In genomic region chr2:224169847-224170246, GRCh38 we compare ENCODE assay signal across 24 cellular contexts.
A peak's percentile ranks its signal among the peaks of the same experiment; 100 is the strongest.
DNase-seq lines count a peak whose midpoint lies in the region; ATAC-seq, FAIRE-seq and TF ChIP-seq lines count a peak whose summit lies in the region.
"Had no signal": no experiment of that assay in that cellular context is flagged by ENCODE, and none has a peak within 500 bp of the region (broad histone marks: within the 10 kb centered on the region; RNA-seq: fewer than 3 reads in every experiment).

No MANE protein-coding gene starts in this region.

- H3K4me1 ChIP-seq in IMR-90 (ENCODE audit: control insufficient read depth, insufficient read depth, low read length) (no peaks in the 10 kb centered on the region), H1 (replicated peaks in 1 of 4; ENCODE audit: control insufficient read depth in 3 of 4, insufficient read depth in 4 of 4, low read length in 3 of 4) (no peaks in the 10 kb centered on the region)
- H3K4me1 ChIP-seq: Caco-2 had no signal

- dilution Hi-C loops in IMR-90 (cut with HindIII; ENCODE audit: low sequenced_read_pairs, unreplicated experiment): no loop called here

- H3K79me2 ChIP-seq in H1 (ENCODE audit: control insufficient read depth in 1 of 2, insufficient read depth in 2 of 2, low read length in 2 of 2): no peaks in the 10 kb centered on the region

- H3K27ac ChIP-seq in IMR-90 (ENCODE audit: insufficient read depth, low read length) (no peak overlapping the region), H1 (ENCODE audit: low read depth, low read length) (no peak overlapping the region)
- H3K27ac ChIP-seq: BLaER1 treated with 17β-estradiol and CSF1 and Interleukin-3, amounts not matched to agents 10 nM and 100 nM; C4-2B had no signal

- no peaks in the 10 kb centered on the region for H3K27me3 ChIP-seq in IMR-90 (ENCODE audit: control insufficient read depth, insufficient read depth, low read length)
- H3K27me3 ChIP-seq in H1 (replicated peaks in 1 of 4; ENCODE audit: control insufficient read depth in 3 of 4, extremely low read depth in 1 of 4, insufficient read depth in 3 of 4, low read length in 3 of 4): no peaks in the 10 kb centered on the region
- H3K27me3 ChIP-seq: BLaER1 treated with 17β-estradiol and CSF1 and Interleukin-3, amounts not matched to agents 10 nM and 100 nM had no signal

- no peak overlapping the region for H2BK120ac ChIP-seq in IMR-90 (ENCODE audit: low read depth, low read length)
- H2BK120ac ChIP-seq in H1 (replicated peaks; ENCODE audit: low read depth, low read length): no peak overlapping the region

- ATAC-seq in IMR-90 (ENCODE audit: low read depth): no peak
- ATAC-seq: CD8-positive, alpha-beta T cell had no signal

- no peaks in the 10 kb centered on the region for H3K27me3 Mint-ChIP-seq in osteocyte (ENCODE audit: unreplicated experiment)

- no TSS peak for BruUV-seq in IMR-90 (replicated peaks; lab: Mats Ljungman, UMichigan)

- no peak overlapping the region for H4K91ac ChIP-seq in IMR-90 (ENCODE audit: insufficient read depth, low read depth, low read length)
- no peak overlapping the region for H4K91ac ChIP-seq in H1 (replicated peaks; ENCODE audit: insufficient read length, low read length)

- H3K56ac ChIP-seq in IMR-90 (ENCODE audit: extremely low read depth, insufficient read depth, low read length): no peak overlapping the region
- H3K56ac ChIP-seq in H1 (replicated peaks; ENCODE audit: insufficient read length, low read depth, low read length): no peak overlapping the region

- H2BK5ac ChIP-seq in IMR-90 (ENCODE audit: low read depth, low read length, poor library complexity, severe bottlenecking) (no peak overlapping the region), H1 (ENCODE audit: low read depth, low read length) (no peak overlapping the region; the same call in 1 of the 2 replicates)

- TF ChIP-seq RAD21 in IMR-90 (IDR thresholded peaks at IDR 0.05; ENCODE audit: low read length) (no peak), H1 (IDR thresholded peaks at IDR 0.05 in 1 of 2, conservative IDR thresholded peaks at IDR 0.05 in 1 of 2; ENCODE audit: low read depth in 2 of 2, low read length in 2 of 2) (no peak)

- peaks cover 3% of the 10 kb centered on the region; the same call in 1 of the 2 replicates for H3K9me1 ChIP-seq in IMR-90 (ENCODE audit: insufficient read depth, low read length)

- H2AFZ ChIP-seq in IMR-90 (replicated peaks; ENCODE audit: low read length, poor library complexity) (no peak overlapping the region), H1 (ENCODE audit: low read length) (no peak overlapping the region)

- H3K27ac Mint-ChIP-seq in osteocyte (ENCODE audit: unreplicated experiment): no peak overlapping the region
- H3K27ac Mint-ChIP-seq: B cell; CD4-positive, alpha-beta T cell; CD8-positive, alpha-beta T cell had no signal

- H4K20me1 ChIP-seq in IMR-90 (ENCODE audit: insufficient read depth, low read length): no peaks in the 10 kb centered on the region
- no peaks in the 10 kb centered on the region for H4K20me1 ChIP-seq in H1 (replicated peaks in 1 of 2; ENCODE audit: control insufficient read depth in 1 of 2, insufficient read depth in 2 of 2, low read length in 2 of 2)
- H4K20me1 ChIP-seq: BLaER1 treated with 17β-estradiol and CSF1 and Interleukin-3, amounts not matched to agents 10 nM and 100 nM had no signal

- no peak overlapping the region for H3K4me3 Mint-ChIP-seq in osteocyte (ENCODE audit: unreplicated experiment)
- H3K4me3 Mint-ChIP-seq: B cell; CD4-positive, alpha-beta T cell; CD8-positive, alpha-beta T cell had no signal

- H2BK12ac ChIP-seq in H1 (ENCODE audit: low read depth, low read length): no peak overlapping the region

- no peaks in the 10 kb centered on the region for H3K79me1 ChIP-seq in IMR-90 (ENCODE audit: low read depth in 1 of 2, low read length in 2 of 2)
- H3K79me1 ChIP-seq in H1 (ENCODE audit: low read depth, low read length): no peaks in the 10 kb centered on the region

- in situ Hi-C loops in IMR-90 (cut with MboI; ENCODE audit: low sequenced_read_pairs): no loop called here

- H2BK15ac ChIP-seq in IMR-90 (ENCODE audit: low read depth, low read length): no peak overlapping the region
- 0 out of 2 replicates have a peak overlapping the region, but pooled peaks have one; percentile 12 for H2BK15ac ChIP-seq in H1 (ENCODE audit: low read length)

- H4K5ac ChIP-seq in IMR-90 (ENCODE audit: low read depth, low read length) (no peak overlapping the region), H1 (ENCODE audit: insufficient read length, low read depth, low read length) (no peak overlapping the region)

- FAIRE-seq in H1 (lab: Jason Lieb, UNC): no peak
- FAIRE-seq: A204.1, D721Med, GM12891, GM19239 had no signal

- H3K18ac ChIP-seq in IMR-90 (ENCODE audit: low read depth, low read length) (no peak overlapping the region), H1 (ENCODE audit: extremely low read depth, low read length) (no peak overlapping the region)

- no peak for TF ChIP-seq EP300 in H1 (IDR thresholded peaks at IDR 0.05; ENCODE audit: borderline replicate concordance in 1 of 2, low read depth in 2 of 2, low read length in 2 of 2)

- H3K4me2 ChIP-seq in IMR-90 (ENCODE audit: low read depth, low read length) (no peak overlapping the region), H1 (ENCODE audit: insufficient read depth in 1 of 2, low read depth in 2 of 2, low read length in 2 of 2) (no peak overlapping the region)
- H3K4me2 ChIP-seq: BLaER1 treated with 17β-estradiol and CSF1 and Interleukin-3, amounts not matched to agents 10 nM and 100 nM had no signal

- H2BK20ac ChIP-seq in IMR-90 (ENCODE audit: low read depth, low read length) (no peak overlapping the region), H1 (ENCODE audit: low read length) (no peak overlapping the region)

- H3K4me3 ChIP-seq in IMR-90 (ENCODE audit: insufficient read depth, low read depth, low read length) (no peak overlapping the region), H1 (ENCODE audit: extremely low read depth in 1 of 4, insufficient read depth in 2 of 4, low read depth in 3 of 4, low read length in 4 of 4) (no peak overlapping the region)
- H3K4me3 ChIP-seq: BLaER1 treated with 17β-estradiol and CSF1 and Interleukin-3, amounts not matched to agents 10 nM and 100 nM had no signal

- H4K8ac ChIP-seq in IMR-90 (ENCODE audit: low read depth in 2 of 2, low read length in 2 of 2) (no peak overlapping the region), H1 (ENCODE audit: extremely low read depth, insufficient read depth, low read length) (no peak overlapping the region)

- H3K9me3 ChIP-seq in IMR-90 (ENCODE audit: control insufficient read depth, insufficient read depth, low read length) (no peaks in the 10 kb centered on the region), H1 (ENCODE audit: insufficient read depth in 2 of 2, low read depth in 1 of 2, low read length in 1 of 2) (no peaks in the 10 kb centered on the region)
- H3K9me3 ChIP-seq: Caco-2 had no signal

- H2AK9ac ChIP-seq in IMR-90 (replicated peaks; ENCODE audit: low read depth, low read length, poor library complexity): no peak overlapping the region

- no peaks in the 10 kb centered on the region for H3K36me3 Mint-ChIP-seq in osteocyte (ENCODE audit: unreplicated experiment)
- H3K36me3 Mint-ChIP-seq: CD8-positive, alpha-beta T cell had no signal

- H3K9me3 Mint-ChIP-seq in osteocyte (ENCODE audit: unreplicated experiment): no peaks in the 10 kb centered on the region
- H3K9me3 Mint-ChIP-seq: CD4-positive, alpha-beta T cell; CD8-positive, alpha-beta T cell had no signal

- H3K36me3 ChIP-seq in IMR-90 (ENCODE audit: control insufficient read depth, insufficient read depth, low read length) (no peaks in the 10 kb centered on the region), H1 (ENCODE audit: control insufficient read depth in 2 of 4, insufficient read depth in 4 of 4, low read length in 3 of 4) (no peaks in the 10 kb centered on the region)
- H3K36me3 ChIP-seq: BLaER1 treated with 17β-estradiol and CSF1 and Interleukin-3, amounts not matched to agents 10 nM and 100 nM had no signal

- CTCF ChIA-PET in IMR-90 (lab: Yijun Ruan, JAX) (no interaction called here), H1 (lab: Charles Lee; ENCODE audit: partially characterized antibody) (interaction anchor here (1.0 to 1.2 kb wide), 2 partner anchors 15 to 209 kb away, joined by 3 to 4 read pairs; no protein-coding TSS in a partner anchor)

- no peak overlapping the region for H3K9ac ChIP-seq in IMR-90 (ENCODE audit: low read depth, low read length)
- H3K9ac ChIP-seq in H1 (replicated peaks in 1 of 4; ENCODE audit: extremely low read depth in 1 of 4, low read depth in 3 of 4, low read length in 3 of 4): no peak overlapping the region
- H3K9ac ChIP-seq: BLaER1 treated with 17β-estradiol and CSF1 and Interleukin-3, amounts not matched to agents 10 nM and 100 nM had no signal

- WGBS in IMR-90 (ENCODE audit: extremely low coverage in 2 of 2, insufficient read length in 1 of 2), 2 experiments: no CpG with 5 or more reads among the region's 8 CpGs
- 95% methylated on average over 8 of the region's 8 CpGs; no CpG with 5 or more reads in 1 of the 2 experiments for WGBS in H1 (ENCODE audit: extremely low coverage in 1 of 2, insufficient coverage in 1 of 2, insufficient read length in 1 of 2, insufficient replicate concordance in 2 of 2, low coverage in 1 of 2, low lambda C conversion rate in 2 of 2, missing lambda C conversion rate in 1 of 2), 2 experiments

- no peaks in the 10 kb centered on the region for H3K23me2 ChIP-seq in H1 (ENCODE audit: low read depth, low read length)

- TF ChIP-seq CTCF in IMR-90 (conservative IDR thresholded peaks at IDR 0.05; ENCODE audit: low read depth, low read length): no peak
- no peak for TF ChIP-seq CTCF in H1 (IDR thresholded peaks at IDR 0.05; ENCODE audit: control extremely low read depth in 1 of 3, insufficient read depth in 1 of 3, low read depth in 1 of 3, low read length in 3 of 3)
- no peak for TF ChIP-seq CTCF in osteocyte (IDR thresholded peaks at IDR 0.05)

- POLR2A ChIA-PET in IMR-90 (lab: Charles Lee; ENCODE audit: unreplicated experiment) (no interaction called here), H1 (lab: Charles Lee; ENCODE audit: partially characterized antibody) (no interaction called here)

- H3K4me1 Mint-ChIP-seq in osteocyte (ENCODE audit: unreplicated experiment): peaks cover 6% of the 10 kb centered on the region
- H3K4me1 Mint-ChIP-seq: B cell had no signal

- intact Hi-C loops in IMR-90 (cut with micrococcal nuclease): no loop called here

- H3K23ac ChIP-seq in IMR-90 (ENCODE audit: low read depth, low read length) (no peak overlapping the region), H1 (ENCODE audit: insufficient read length) (no peak overlapping the region)

- H2AK5ac ChIP-seq in IMR-90 (ENCODE audit: low read depth, low read length) (peak overlapping the region; percentile 33; the same call in 1 of the 2 replicates), H1 (ENCODE audit: low read depth, low read length) (no peak overlapping the region)

- H3K14ac ChIP-seq in IMR-90 (replicated peaks; ENCODE audit: low read depth, low read length) (no peak overlapping the region), H1 (ENCODE audit: insufficient read length) (no peak overlapping the region)

- TF ChIP-seq POLR2A in IMR-90 (IDR thresholded peaks at IDR 0.05; ENCODE audit: low read depth, low read length): no peak
- TF ChIP-seq POLR2A in H1 (IDR thresholded peaks at IDR 0.05; ENCODE audit: control extremely low read depth in 1 of 2, low read depth in 2 of 2, low read length in 2 of 2): no peak

- DNase-seq in IMR-90 (no peak), H1 (ENCODE audit: low read depth in 1 of 2, low spot score in 2 of 2) (no peak), osteocyte (ENCODE audit: extremely low spot score, unreplicated experiment) (peak; percentile 48), GM03348 (ENCODE audit: low spot score) (no peak), NCI-H1417 (lab: John Stamatoyannopoulos, UW) (no peak), DMS53 treated with DMSO at 0.1 percent for 48 hours (lab: John Stamatoyannopoulos, UW; ENCODE audit: unreplicated experiment) (no peak)
- DNase-seq: 8988T; ACHN; AML-193; Caco-2; Calu3; CD4-positive, alpha-beta T cell; CD8-positive, alpha-beta T cell; DMS79; DND-41; EL; GDM1 had no signal

- H3K4ac ChIP-seq in IMR-90 (ENCODE audit: low read depth, low read length) (no peak overlapping the region), H1 (replicated peaks; ENCODE audit: insufficient read length, low read depth, low read length) (no peak overlapping the region)
